ENCODE assay signal across 15 cellular contexts in the genomic region with DNA sequence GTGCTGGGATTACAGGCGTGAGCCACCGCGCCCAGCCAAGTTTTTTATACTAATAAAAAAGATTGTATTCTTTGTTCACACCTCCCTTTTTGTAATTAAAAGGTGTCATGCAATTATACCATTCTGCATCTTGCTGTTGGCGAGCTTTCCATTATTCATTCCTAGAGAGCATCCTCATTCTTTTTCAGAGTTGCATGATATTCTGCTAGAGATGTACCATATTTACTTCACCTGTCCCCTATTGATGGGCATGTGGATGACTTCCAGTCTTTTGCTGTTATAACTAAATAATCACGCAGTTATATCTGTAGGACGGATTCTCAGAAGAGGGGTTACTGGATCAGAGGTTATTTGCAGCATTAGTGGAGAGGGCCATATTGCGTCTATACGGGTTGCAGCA.
"Had no signal": no experiment of that assay in that cellular context is flagged by ENCODE, and none has a peak within 500 bp of the region (broad histone marks: within the 10 kb centered on the region; RNA-seq: fewer than 3 reads in every experiment).

No MANE protein-coding gene starts in this region.

- ATAC-seq: left lung had no signal

- H3K9me3 ChIP-seq: colonic mucosa, esophagus muscularis mucosa, left lung, mucosa of descending colon, neutrophil, SJSA1, thoracic aorta had no signal

- H3K27ac ChIP-seq: colonic mucosa, esophagus muscularis mucosa, left lung, neutrophil, SJSA1, thoracic aorta had no signal

- FAIRE-seq: kidney had no signal

- H3K27me3 ChIP-seq: colonic mucosa, esophagus muscularis mucosa, left lung, neutrophil, SJSA1 had no signal

- H3K27ac Mint-ChIP-seq: natural killer cell had no signal

- H3K9me3 Mint-ChIP-seq: activated T-cell treated with anti-CD3 and anti-CD28 coated beads, Interleukin-2, amount 50 U/mL, for 4 hours; natural killer cell had no signal

- H3K36me3 Mint-ChIP-seq: natural killer cell had no signal

- H3K4me3 ChIP-seq: colonic mucosa, esophagus muscularis mucosa, left lung, mucosa of descending colon, SJSA1, thoracic aorta had no signal

- H3K4me1 ChIP-seq: colonic mucosa had no signal

- DNase-seq: activated CD4-positive, alpha-beta T cell treated with anti-CD3 and anti-CD28 coated beads for 4 hours; activated effector memory CD4-positive, alpha-beta T cell treated with anti-CD3 and anti-CD28 coated beads, Interleukin-2, amount 50 U/mL, for 16 hours; activated T-cell treated with anti-CD3 and anti-CD28 coated beads, Interleukin-2, amount 50 U/mL, for 4 hours; colonic mucosa; hippocampal formation; kidney; left lung; mucosa of descending colon; natural killer cell; stimulated activated CD4-positive, alpha-beta T cell treated with anti-CD3 and anti-CD28 coated beads, Interleukin-12 subunit alpha, Interleukin-12 subunit beta, amount 100 ng/mL, for 4 hours; stimulated activated CD4-positive, alpha-beta T cell treated with anti-CD3 and anti-CD28 coated beads, Interleukin-2, amount 100 ng/mL, for 24 hours had no signal

- H3K36me3 ChIP-seq: colonic mucosa, left lung, SJSA1, thoracic aorta had no signal
